ENCODE assay signal across 22 cellular contexts in genomic region chr9:4836676-4837075, GRCh38. TPM values are rescaled to one million over a fixed set of nuclear protein-coding genes. Genes with fewer than 3 reads are reported as not detected.
A peak's percentile ranks its signal among the peaks of the same experiment; 100 is the strongest.
DNase-seq lines count a peak whose midpoint lies in the region; ATAC-seq and TF ChIP-seq lines count a peak whose summit lies in the region.
"Had no signal": no experiment of that assay in that cellular context is flagged by ENCODE, and none has a peak within 500 bp of the region (broad histone marks: within the 10 kb centered on the region; RNA-seq: fewer than 3 reads in every experiment).

No MANE protein-coding gene starts in this region.

- DNase-seq in activated CD4-positive, alpha-beta T cell treated with anti-CD3 and anti-CD28 coated beads, Interleukin-2, amount 10 ng/mL, durations not matched to agents 24 days and 14 days: no peak
- no peak for DNase-seq in activated CD4-positive, alpha-beta T cell treated with anti-CD3 and anti-CD28 coated beads, Interleukin-2, amount 10 ng/mL, durations not matched to agents 7 days and 5 days
- DNase-seq in fibroblast of mammary gland (ENCODE audit: low read depth) (peak; percentile 74), thoracic aorta (ENCODE audit: low spot score) (no peak), superior temporal gyrus (ENCODE audit: extremely low spot score) (no peak), Caco-2 (no peak), NCI-H2029 (lab: John Stamatoyannopoulos, UW) (no peak)
- DNase-seq: 8988T; activated B cell treated with CpG ODN at 0.5 μM for 24 hours; activated CD4-positive, alpha-beta memory T cell treated with anti-CD3 and anti-CD28 coated beads, Interleukin-2, amount 10 ng/mL, durations not matched to agents 7 days and 5 days; activated T-cell treated with anti-CD3 and anti-CD28 coated beads, Interleukin-2, amount 50 U/mL, for 24 hours; left colon; natural killer cell; NCI-H1092 treated with DMSO at 0.1 percent for 48 hours; NCI-H2081; stimulated activated naive CD8-positive, alpha-beta T cell treated with anti-CD3 and anti-CD28 coated beads, Interleukin-15, amount 100 ng/mL, for 72 hours; T-helper 9 cell; upper lobe of left lung had no signal

- H3K9me3 ChIP-seq in thoracic aorta (no peaks in the 10 kb centered on the region), Caco-2 (no peaks in the 10 kb centered on the region)
- H3K9me3 ChIP-seq: upper lobe of left lung had no signal

- H3K4me1 ChIP-seq in thoracic aorta (ENCODE audit: control insufficient read depth in 1 of 2, low read depth in 2 of 2) (peaks cover 19 to 64% of the 10 kb centered on the region in 2 donors), Caco-2 (peaks cover 22% of the 10 kb centered on the region)

- H3K4me3 ChIP-seq in fibroblast of mammary gland (ENCODE audit: control insufficient read depth, low read depth, low read length): no peak overlapping the region
- no peak overlapping the region for H3K4me3 ChIP-seq in thoracic aorta
- H3K4me3 ChIP-seq in Caco-2 (ENCODE audit: low read depth, low read length): no peak overlapping the region
- H3K4me3 ChIP-seq: upper lobe of left lung had no signal

- TF ChIP-seq CTCF in fibroblast of mammary gland (conservative IDR thresholded peaks at IDR 0.05; ENCODE audit: control insufficient read depth, insufficient read depth, low read depth, low read length): no peak
- no peak for TF ChIP-seq CTCF in thoracic aorta (IDR thresholded peaks at IDR 0.05)
- no peak for TF ChIP-seq CTCF in Caco-2 (IDR thresholded peaks at IDR 0.05; ENCODE audit: insufficient read depth in 1 of 2, low read depth in 1 of 2, low read length in 1 of 2, severe bottlenecking in 1 of 2, unreplicated experiment in 1 of 2)

- intact Hi-C loops in activated CD4-positive, alpha-beta T cell treated with anti-CD3 and anti-CD28 coated beads, Interleukin-2, amount 10 ng/mL, durations not matched to agents 24 days and 14 days (cut with micrococcal nuclease): no loop called here
- intact Hi-C loops in Caco-2 (cut with micrococcal nuclease; ENCODE audit: unreplicated experiment): loop anchor here (5.0 kb wide), 1 partner anchor 151 kb away; the partner anchor contains the start of gene JAK2

- H3K4me1 Mint-ChIP-seq in activated CD4-positive, alpha-beta T cell treated with anti-CD3 and anti-CD28 coated beads, Interleukin-2, amount 10 ng/mL, durations not matched to agents 24 days and 14 days: peaks cover 73% of the 10 kb centered on the region
- H3K4me1 Mint-ChIP-seq in activated CD4-positive, alpha-beta T cell treated with anti-CD3 and anti-CD28 coated beads, Interleukin-2, amount 10 ng/mL, durations not matched to agents 7 days and 5 days: peaks cover 29% of the 10 kb centered on the region
- peaks cover 33% of the 10 kb centered on the region for H3K4me1 Mint-ChIP-seq in Caco-2 (ENCODE audit: low read depth, unreplicated experiment)

- H3K36me3 Mint-ChIP-seq in activated CD4-positive, alpha-beta T cell treated with anti-CD3 and anti-CD28 coated beads, Interleukin-2, amount 10 ng/mL, durations not matched to agents 24 days and 14 days (ENCODE audit: low read depth): peaks cover 76% of the 10 kb centered on the region
- H3K36me3 Mint-ChIP-seq in activated CD4-positive, alpha-beta T cell treated with anti-CD3 and anti-CD28 coated beads, Interleukin-2, amount 10 ng/mL, durations not matched to agents 7 days and 5 days (ENCODE audit: low read depth): peaks cover 54% of the 10 kb centered on the region
- peaks cover 25% of the 10 kb centered on the region for H3K36me3 Mint-ChIP-seq in Caco-2 (ENCODE audit: insufficient read depth, unreplicated experiment)
- H3K36me3 Mint-ChIP-seq: natural killer cell had no signal

- POLR2A ChIA-PET in activated CD4-positive, alpha-beta T cell treated with anti-CD3 and anti-CD28 coated beads, Interleukin-2, amount 10 ng/mL, durations not matched to agents 7 days and 5 days (lab: Charles Lee): no interaction called here
- POLR2A ChIA-PET in Caco-2 (lab: Charles Lee): no interaction called here

- BruUV-seq in Caco-2 (replicated peaks; lab: Mats Ljungman, UMichigan): no TSS peak

- CTCF ChIA-PET in activated CD4-positive, alpha-beta T cell treated with anti-CD3 and anti-CD28 coated beads, Interleukin-2, amount 10 ng/mL, durations not matched to agents 7 days and 5 days (lab: Charles Lee): interaction anchor here (0.8 to 1.9 kb wide), 2 partner anchors 14 to 22 kb away, joined by 4 to 5 read pairs; no protein-coding TSS in a partner anchor
- CTCF ChIA-PET in Caco-2 (lab: Charles Lee): no interaction called here

- peaks cover 8% of the 10 kb centered on the region for H3K36me3 ChIP-seq in thoracic aorta
- no peaks in the 10 kb centered on the region; the same call in 1 of the 2 replicates for H3K36me3 ChIP-seq in Caco-2 (ENCODE audit: control insufficient read depth, insufficient read depth, low read length)

- H3K27ac ChIP-seq in angular gyrus (ENCODE audit: low read depth, low read length) (peak overlapping the region; percentile 1), thoracic aorta (peak overlapping the region; percentile 72 to 75)

- no peak overlapping the region for H3K4me3 Mint-ChIP-seq in activated CD4-positive, alpha-beta T cell treated with anti-CD3 and anti-CD28 coated beads, Interleukin-2, amount 10 ng/mL, durations not matched to agents 24 days and 14 days
- H3K4me3 Mint-ChIP-seq in activated CD4-positive, alpha-beta T cell treated with anti-CD3 and anti-CD28 coated beads, Interleukin-2, amount 10 ng/mL, durations not matched to agents 7 days and 5 days: no peak overlapping the region
- H3K4me3 Mint-ChIP-seq in Caco-2 (ENCODE audit: unreplicated experiment): no peak overlapping the region
- H3K4me3 Mint-ChIP-seq: activated B cell treated with CpG ODN at 0.5 μM for 24 hours; activated CD4-positive, alpha-beta memory T cell treated with anti-CD3 and anti-CD28 coated beads, Interleukin-2, amount 10 ng/mL, durations not matched to agents 7 days and 5 days; activated naive CD8-positive, alpha-beta T cell; activated T-cell treated with anti-CD3 and anti-CD28 coated beads, Interleukin-2, amount 50 U/mL, for 24 hours; B cell; natural killer cell; stimulated activated naive CD8-positive, alpha-beta T cell treated with anti-CD3 and anti-CD28 coated beads, Interleukin-15, amount 100 ng/mL, for 72 hours had no signal

- H3K9me3 Mint-ChIP-seq in activated CD4-positive, alpha-beta T cell treated with anti-CD3 and anti-CD28 coated beads, Interleukin-2, amount 10 ng/mL, durations not matched to agents 24 days and 14 days: peaks cover 14% of the 10 kb centered on the region
- no peaks in the 10 kb centered on the region for H3K9me3 Mint-ChIP-seq in activated CD4-positive, alpha-beta T cell treated with anti-CD3 and anti-CD28 coated beads, Interleukin-2, amount 10 ng/mL, durations not matched to agents 7 days and 5 days
- no peaks in the 10 kb centered on the region for H3K9me3 Mint-ChIP-seq in Caco-2 (ENCODE audit: unreplicated experiment)
- H3K9me3 Mint-ChIP-seq: activated B cell treated with CpG ODN at 0.5 μM for 24 hours; activated CD4-positive, alpha-beta memory T cell treated with anti-CD3 and anti-CD28 coated beads, Interleukin-2, amount 10 ng/mL, durations not matched to agents 7 days and 5 days; activated T-cell treated with anti-CD3 and anti-CD28 coated beads, Interleukin-2, amount 50 U/mL, for 24 hours; natural killer cell; stimulated activated naive CD8-positive, alpha-beta T cell treated with anti-CD3 and anti-CD28 coated beads, Interleukin-15, amount 100 ng/mL, for 72 hours had no signal

- H3K27ac Mint-ChIP-seq in activated CD4-positive, alpha-beta T cell treated with anti-CD3 and anti-CD28 coated beads, Interleukin-2, amount 10 ng/mL, durations not matched to agents 24 days and 14 days: peak overlapping the region; percentile 45
- no peak overlapping the region for H3K27ac Mint-ChIP-seq in activated CD4-positive, alpha-beta T cell treated with anti-CD3 and anti-CD28 coated beads, Interleukin-2, amount 10 ng/mL, durations not matched to agents 7 days and 5 days
- H3K27ac Mint-ChIP-seq in Caco-2 (ENCODE audit: unreplicated experiment): no peak overlapping the region
- H3K27ac Mint-ChIP-seq: activated B cell treated with CpG ODN at 0.5 μM for 24 hours; activated CD4-positive, alpha-beta memory T cell treated with anti-CD3 and anti-CD28 coated beads, Interleukin-2, amount 10 ng/mL, durations not matched to agents 7 days and 5 days; activated naive CD8-positive, alpha-beta T cell; B cell; natural killer cell had no signal

- no peak for ATAC-seq in thoracic aorta (ENCODE audit: insufficient number of reproducible peaks, low FRiP score, low read depth)
- ATAC-seq: esophagus mucosa; left colon; natural killer cell; stimulated activated naive CD8-positive, alpha-beta T cell treated with anti-CD3 and anti-CD28 coated beads, Interleukin-15, amount 100 ng/mL, for 72 hours had no signal

- no peaks in the 10 kb centered on the region for H3K27me3 Mint-ChIP-seq in activated CD4-positive, alpha-beta T cell treated with anti-CD3 and anti-CD28 coated beads, Interleukin-2, amount 10 ng/mL, durations not matched to agents 24 days and 14 days
- H3K27me3 Mint-ChIP-seq in activated CD4-positive, alpha-beta T cell treated with anti-CD3 and anti-CD28 coated beads, Interleukin-2, amount 10 ng/mL, durations not matched to agents 7 days and 5 days: no peaks in the 10 kb centered on the region
- no peaks in the 10 kb centered on the region for H3K27me3 Mint-ChIP-seq in Caco-2 (ENCODE audit: insufficient read depth, unreplicated experiment)
- H3K27me3 Mint-ChIP-seq: activated B cell treated with CpG ODN at 0.5 μM for 24 hours; activated CD4-positive, alpha-beta memory T cell treated with anti-CD3 and anti-CD28 coated beads, Interleukin-2, amount 10 ng/mL, durations not matched to agents 7 days and 5 days; activated naive CD8-positive, alpha-beta T cell; activated T-cell treated with anti-CD3 and anti-CD28 coated beads, Interleukin-2, amount 50 U/mL, for 24 hours; B cell; stimulated activated naive CD8-positive, alpha-beta T cell treated with anti-CD3 and anti-CD28 coated beads, Interleukin-15, amount 100 ng/mL, for 72 hours had no signal

- H3K27me3 ChIP-seq in thoracic aorta (replicated peaks; ENCODE audit: insufficient read depth): no peaks in the 10 kb centered on the region
- H3K27me3 ChIP-seq in Caco-2 (replicated peaks; ENCODE audit: control insufficient read depth, insufficient read depth, low read length): no peaks in the 10 kb centered on the region
- H3K27me3 ChIP-seq: upper lobe of left lung had no signal

RNA-seq across cellular contexts. Expression of gene RCL1, which starts 43.9 kb away (rescaled TPM):
- total RNA-seq in activated CD4-positive, alpha-beta T cell treated with anti-CD3 and anti-CD28 coated beads, Interleukin-2, amount 10 ng/mL, durations not matched to agents 24 days and 14 days: 44.1 and 44.6 TPM in 2 replicates
- total RNA-seq in activated CD4-positive, alpha-beta T cell treated with anti-CD3 and anti-CD28 coated beads, Interleukin-2, amount 10 ng/mL, durations not matched to agents 7 days and 5 days: 10 to 100 TPM; 13.6 to 17.3 TPM
- total RNA-seq in thoracic aorta (10 to 100 TPM; 29.6 to 62.2 TPM), Caco-2 (2022) (15.1 and 15.7 TPM in 2 replicates)
